10 cellular contexts compared by ENCODE assay signal in the genomic region with DNA sequence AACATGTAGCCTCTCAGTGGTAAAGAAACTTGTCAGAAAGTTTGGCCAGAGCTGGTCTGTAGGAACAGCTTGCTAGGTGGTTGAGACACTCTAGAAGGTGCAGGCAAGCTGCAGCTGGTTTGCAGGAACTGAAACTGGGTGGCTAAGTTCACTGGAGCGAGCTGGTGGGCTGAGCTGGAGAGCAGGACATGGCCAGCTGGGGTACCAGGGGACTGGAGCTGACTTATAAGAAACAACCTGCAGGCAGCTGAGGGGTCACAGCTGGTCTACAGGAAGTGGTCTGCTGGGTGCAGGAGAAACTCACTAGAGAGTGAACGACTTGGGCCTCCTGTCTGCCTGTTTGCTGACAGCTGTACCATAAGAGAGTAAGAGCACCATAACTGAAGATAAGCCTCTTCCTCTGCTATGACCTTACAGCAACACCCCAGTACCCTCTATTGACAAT.
A peak's percentile ranks its signal among the peaks of the same experiment; 100 is the strongest.
DNase-seq lines count a peak whose midpoint lies in the region; ATAC-seq and TF ChIP-seq lines count a peak whose summit lies in the region.
"Had no signal": no experiment of that assay in that cellular context is flagged by ENCODE, and none has a peak within 500 bp of the region (broad histone marks: within the 10 kb centered on the region; RNA-seq: fewer than 3 reads in every experiment).

No MANE protein-coding gene starts in this region.

- DNase-seq in GM12865 (ENCODE audit: low read depth) (peak; percentile 99), GM20000 (ENCODE audit: low spot score) (peak; percentile 70), SIG-M5 (lab: John Stamatoyannopoulos, UW) (peak; percentile 0), NCI-H187 (lab: John Stamatoyannopoulos, UW) (no peak), HCEC 1CT (no peak)
- no peak for DNase-seq in activated naive CD4-positive, alpha-beta T cell (lab: John Stamatoyannopoulos, UW)
- DNase-seq in activated CD4-positive, alpha-beta T cell treated with anti-CD3 and anti-CD28 coated beads for 36 hours = no peak

- H3K36me3 Mint-ChIP-seq in activated CD4-positive, alpha-beta T cell treated with anti-CD3 and anti-CD28 coated beads for 36 hours (ENCODE audit: low read depth) = no peaks in the 10 kb centered on the region
- H3K36me3 Mint-ChIP-seq: CD14-positive monocyte had no signal

- H3K27me3 Mint-ChIP-seq in activated CD4-positive, alpha-beta T cell treated with anti-CD3 and anti-CD28 coated beads for 36 hours = peaks cover 10% of the 10 kb centered on the region

- peak; percentile 93 for ATAC-seq in HG03103 (IDR thresholded peaks at IDR 0.05; ENCODE audit: low read depth, unreplicated experiment)
- no peak for ATAC-seq in activated CD4-positive, alpha-beta T cell treated with anti-CD3 and anti-CD28 coated beads for 36 hours
- ATAC-seq: Panc1 had no signal

- CTCF ChIA-PET in activated CD4-positive, alpha-beta T cell treated with anti-CD3 and anti-CD28 coated beads for 36 hours (lab: Charles Lee) = no interaction called here

- no peaks in the 10 kb centered on the region for H3K4me1 Mint-ChIP-seq in activated CD4-positive, alpha-beta T cell treated with anti-CD3 and anti-CD28 coated beads for 36 hours

- H3K9me3 Mint-ChIP-seq in activated CD4-positive, alpha-beta T cell treated with anti-CD3 and anti-CD28 coated beads for 36 hours (ENCODE audit: low read depth) = no peaks in the 10 kb centered on the region
- H3K9me3 Mint-ChIP-seq: CD14-positive monocyte had no signal

- H3K4me3 Mint-ChIP-seq in activated CD4-positive, alpha-beta T cell treated with anti-CD3 and anti-CD28 coated beads for 36 hours = no peak overlapping the region
- H3K4me3 Mint-ChIP-seq: CD14-positive monocyte had no signal

- TF ChIP-seq CTCF in GM12865 (IDR thresholded peaks at IDR 0.05; ENCODE audit: insufficient read depth, low read depth, low read length, missing control alignments) = no peak
- no peak for TF ChIP-seq CTCF in GM20000 (IDR thresholded peaks at IDR 0.05; ENCODE audit: extremely low read depth, missing control alignments)

- no peak overlapping the region for H3K4me3 ChIP-seq in GM12865 (ENCODE audit: low read depth, low read length)

- H3K27ac Mint-ChIP-seq in activated CD4-positive, alpha-beta T cell treated with anti-CD3 and anti-CD28 coated beads for 36 hours = no peak overlapping the region

- intact Hi-C loops in activated CD4-positive, alpha-beta T cell treated with anti-CD3 and anti-CD28 coated beads for 36 hours (cut with DNase I, micrococcal nuclease) = no loop called here

- POLR2A ChIA-PET in activated CD4-positive, alpha-beta T cell treated with anti-CD3 and anti-CD28 coated beads for 36 hours (lab: Charles Lee) = interaction anchor here (0.6 kb wide), 1 partner anchor 29 kb away, joined by 3 read pairs; no protein-coding TSS in a partner anchor

Comparison
In these comparisons a context has a peak if more than half of its experiments do, and no peak if none do; other contexts are left out.
1. DNase-seq: peak in GM12865 (single experiment), GM20000 (single experiment) and SIG-M5 (single experiment); none in activated naive CD4-positive, alpha-beta T cell (0 of 4), NCI-H187 (0 of 2), HCEC 1CT (single experiment) and activated CD4-positive, alpha-beta T cell treated with anti-CD3 and anti-CD28 coated beads for 36 hours (single experiment).